Comparison of ENCODE assay signal across 8 cellular contexts in the genomic region with DNA sequence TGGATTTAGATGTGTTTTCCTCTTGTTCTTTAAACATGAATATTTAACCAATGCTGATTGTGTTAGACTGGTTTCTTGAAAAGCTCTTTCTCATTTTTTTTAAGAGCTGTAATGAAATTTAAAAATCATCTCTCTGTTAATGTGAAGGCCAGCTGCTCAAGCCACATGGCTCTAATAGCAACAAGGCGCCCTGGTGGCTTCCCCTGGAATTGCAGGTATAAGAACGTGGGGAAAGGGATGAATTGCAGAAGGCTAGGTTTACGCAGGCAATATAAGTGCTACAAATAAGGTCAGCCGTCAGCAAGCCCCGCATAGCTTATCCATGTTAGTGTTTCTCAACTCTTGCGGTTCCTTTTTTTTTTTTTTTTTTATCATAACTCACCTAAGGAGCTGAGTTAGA.
DNase-seq lines count a peak whose midpoint lies in the region; ATAC-seq and TF ChIP-seq lines count a peak whose summit lies in the region.

No MANE protein-coding gene starts in this region.

- H2BK120ac ChIP-seq in mesenchymal stem cell (ENCODE audit: low read depth, low read length): no peak overlapping the region

- no peak overlapping the region for H2BK12ac ChIP-seq in mesenchymal stem cell (ENCODE audit: low read length in 2 of 2)

- H3K27me3 ChIP-seq in WERI-Rb-1 (ENCODE audit: insufficient read depth, low read depth, severe bottlenecking): no peaks in the 10 kb centered on the region
- peaks cover 0 to 8% of the 10 kb centered on the region in 2 experiments for H3K27me3 ChIP-seq in mesenchymal stem cell (ENCODE audit: control insufficient read depth in 1 of 2, insufficient read depth in 1 of 2, low read length in 2 of 2)

- H4K91ac ChIP-seq in mesenchymal stem cell (ENCODE audit: low read length): no peak overlapping the region

- H3K4ac ChIP-seq in mesenchymal stem cell (ENCODE audit: low read depth in 1 of 2, low read length in 2 of 2): no peak overlapping the region

- no peaks in the 10 kb centered on the region for H3K79me1 ChIP-seq in mesenchymal stem cell (replicated peaks; ENCODE audit: low read length, poor library complexity, severe bottlenecking)

- H3K36me3 Mint-ChIP-seq in activated CD4-positive, alpha-beta T cell treated with anti-CD3 and anti-CD28 coated beads, Interleukin-2, amount 10 ng/mL, durations not matched to agents 24 days and 14 days (ENCODE audit: low read depth): no peaks in the 10 kb centered on the region

- ATAC-seq in HG02870 (IDR thresholded peaks at IDR 0.05; ENCODE audit: unreplicated experiment): peak; percentile 67

- H3K23ac ChIP-seq in mesenchymal stem cell (ENCODE audit: low read length in 2 of 2): no peak overlapping the region

- no peak overlapping the region for H4K8ac ChIP-seq in mesenchymal stem cell (ENCODE audit: low read length)

- H2AK5ac ChIP-seq in mesenchymal stem cell (ENCODE audit: low read length, severe bottlenecking): no peak overlapping the region

- H3K36me3 ChIP-seq in WERI-Rb-1 (no peaks in the 10 kb centered on the region), mesenchymal stem cell (ENCODE audit: control insufficient read depth in 1 of 2, insufficient read depth in 2 of 2, low read depth in 1 of 2, low read length in 2 of 2) (no peaks in the 10 kb centered on the region)

- peak; percentile 60 for DNase-seq in activated CD4-positive, alpha-beta T cell treated with anti-CD3 and anti-CD28 coated beads, Interleukin-2, amount 10 ng/mL, durations not matched to agents 24 days and 14 days
- no peak for DNase-seq in activated CD4-positive, alpha-beta T cell treated with anti-CD3 and anti-CD28 coated beads, Interleukin-2, amount 50 U/mL, for 1 hour
- peak; percentile 46 for DNase-seq in WERI-Rb-1
- peak; percentile 2 for DNase-seq in mesenchymal stem cell
- no peak for DNase-seq in NK-92 (lab: John Stamatoyannopoulos, UW; ENCODE audit: unreplicated experiment)
- DNase-seq in GF-D8 (lab: John Stamatoyannopoulos, UW): no peak
- DNase-seq in NCI-H2029 treated with DMSO at 0.1 percent for 48 hours (lab: John Stamatoyannopoulos, UW): no peak

- H3K27ac Mint-ChIP-seq in activated CD4-positive, alpha-beta T cell treated with anti-CD3 and anti-CD28 coated beads, Interleukin-2, amount 10 ng/mL, durations not matched to agents 24 days and 14 days: no peak overlapping the region

- H3K9me3 ChIP-seq in WERI-Rb-1 (ENCODE audit: severe bottlenecking): no peaks in the 10 kb centered on the region
- H3K9me3 ChIP-seq in mesenchymal stem cell (ENCODE audit: control insufficient read depth, low read length): no peaks in the 10 kb centered on the region

- H2BK15ac ChIP-seq in mesenchymal stem cell (ENCODE audit: low read depth, poor library complexity, severe bottlenecking): no peak overlapping the region

- no peak overlapping the region for H3K18ac ChIP-seq in mesenchymal stem cell (ENCODE audit: low read depth in 1 of 2, low read length in 2 of 2)

- H3K27ac ChIP-seq in WERI-Rb-1 (no peak overlapping the region), mesenchymal stem cell (ENCODE audit: low read length, poor library complexity, severe bottlenecking) (no peak overlapping the region)

- H3K9ac ChIP-seq in mesenchymal stem cell (ENCODE audit: low read length): no peak overlapping the region

- TF ChIP-seq CTCF in WERI-Rb-1 (IDR thresholded peaks at IDR 0.05; ENCODE audit: low read depth, low read length): peak; percentile 51

- no peak overlapping the region for H2BK5ac ChIP-seq in mesenchymal stem cell (ENCODE audit: low read depth, low read length, poor library complexity, severe bottlenecking)

- H3K9me3 Mint-ChIP-seq in activated CD4-positive, alpha-beta T cell treated with anti-CD3 and anti-CD28 coated beads, Interleukin-2, amount 10 ng/mL, durations not matched to agents 24 days and 14 days: no peaks in the 10 kb centered on the region

- no peaks in the 10 kb centered on the region for H3K4me1 Mint-ChIP-seq in activated CD4-positive, alpha-beta T cell treated with anti-CD3 and anti-CD28 coated beads, Interleukin-2, amount 10 ng/mL, durations not matched to agents 24 days and 14 days

- H3K27me3 Mint-ChIP-seq in activated CD4-positive, alpha-beta T cell treated with anti-CD3 and anti-CD28 coated beads, Interleukin-2, amount 10 ng/mL, durations not matched to agents 24 days and 14 days: no peaks in the 10 kb centered on the region

- no peak overlapping the region for H3K4me2 ChIP-seq in mesenchymal stem cell (ENCODE audit: low read length, poor library complexity, severe bottlenecking)

- no peaks in the 10 kb centered on the region for H3K4me1 ChIP-seq in mesenchymal stem cell (ENCODE audit: control insufficient read depth, insufficient read depth, low read depth, low read length)

- no peak overlapping the region for H3K4me3 Mint-ChIP-seq in activated CD4-positive, alpha-beta T cell treated with anti-CD3 and anti-CD28 coated beads, Interleukin-2, amount 10 ng/mL, durations not matched to agents 24 days and 14 days

- H3K14ac ChIP-seq in mesenchymal stem cell (ENCODE audit: low read length in 2 of 2): no peak overlapping the region

- H3K4me3 ChIP-seq in WERI-Rb-1 (ENCODE audit: low read depth, low read length) (no peak overlapping the region), mesenchymal stem cell (ENCODE audit: insufficient read depth in 1 of 2, low read depth in 1 of 2, low read length in 2 of 2) (no peak overlapping the region)

- no peak overlapping the region for H2AFZ ChIP-seq in mesenchymal stem cell (ENCODE audit: low read depth, low read length)

- intact Hi-C loops in activated CD4-positive, alpha-beta T cell treated with anti-CD3 and anti-CD28 coated beads, Interleukin-2, amount 10 ng/mL, durations not matched to agents 24 days and 14 days (cut with micrococcal nuclease): no loop called here

- 32% methylated on average over 6 of the region's 6 CpGs for WGBS in mesenchymal stem cell

Comparison
In these comparisons a context has a peak if more than half of its experiments do, and no peak if none do; other contexts are left out.
1. DNase-seq: peak in activated CD4-positive, alpha-beta T cell treated with anti-CD3 and anti-CD28 coated beads, Interleukin-2, amount 10 ng/mL, durations not matched to agents 24 days and 14 days (single experiment), WERI-Rb-1 (single experiment) and mesenchymal stem cell (single experiment); none in activated CD4-positive, alpha-beta T cell treated with anti-CD3 and anti-CD28 coated beads, Interleukin-2, amount 50 U/mL, for 1 hour (single experiment), NK-92 (single experiment), GF-D8 (single experiment) and NCI-H2029 treated with DMSO at 0.1 percent for 48 hours (single experiment).